In the genomic region with DNA sequence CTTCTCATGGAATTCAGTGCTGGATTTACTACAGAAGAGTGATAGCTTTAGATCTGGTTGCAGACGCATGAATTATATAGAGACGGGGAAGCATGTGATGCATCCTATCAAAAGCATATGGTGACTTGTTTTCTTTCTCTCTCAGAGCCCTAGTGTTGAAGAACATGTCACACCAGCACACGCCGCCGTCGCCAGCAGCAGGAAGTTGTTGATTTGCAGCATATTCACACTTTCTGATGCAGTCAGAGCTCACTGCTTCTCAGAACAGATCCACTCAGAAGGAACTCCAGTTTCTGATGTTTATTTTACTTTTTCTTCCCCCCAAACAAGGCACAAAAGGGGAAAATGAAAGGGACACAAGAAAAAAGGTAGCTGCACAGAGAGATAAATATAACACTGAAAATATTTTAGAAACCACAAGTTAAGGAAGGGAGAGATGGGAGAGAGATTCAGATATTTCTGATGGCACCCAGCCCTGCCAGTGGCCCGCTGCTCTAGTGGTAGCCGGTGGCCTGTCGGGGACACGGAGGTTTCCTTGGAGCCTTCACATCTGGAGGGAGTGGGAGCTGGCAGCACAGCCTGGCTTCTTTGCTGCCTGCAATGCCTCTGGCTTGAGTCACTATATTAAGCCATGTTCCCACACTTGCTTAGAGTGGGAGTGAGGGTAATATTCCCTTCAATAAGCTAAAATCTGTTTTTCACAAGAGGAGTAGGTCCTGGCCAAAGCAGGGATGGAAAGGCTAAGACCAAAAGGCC, we compare ENCODE assay signal across 9 cellular contexts.
DNase-seq lines count a peak whose midpoint lies in the region; ATAC-seq, FAIRE-seq and TF ChIP-seq lines count a peak whose summit lies in the region.
"Had no signal": no experiment of that assay in that cellular context is flagged by ENCODE, and none has a peak within 500 bp of the region (broad histone marks: within the 10 kb centered on the region; RNA-seq: fewer than 3 reads in every experiment).

No MANE protein-coding gene starts in this region.

- H3K4me2 ChIP-seq in SK-N-SH: peak overlapping the region; percentile 6; the same call in 1 of the 2 replicates

- H3K36me3 ChIP-seq in CD8-positive, alpha-beta T cell (ENCODE audit: insufficient read depth, low read length): no peaks in the 10 kb centered on the region
- H3K36me3 ChIP-seq in SK-N-SH (replicated peaks in 1 of 2; ENCODE audit: control insufficient read depth in 1 of 2, insufficient read depth in 2 of 2, low read length in 1 of 2): peaks cover 30 to 85% of the 10 kb centered on the region in 2 experiments
- H3K36me3 ChIP-seq in small intestine (ENCODE audit: control insufficient read depth in 2 of 2, insufficient read depth in 2 of 2, low read length in 2 of 2): no peaks in the 10 kb centered on the region
- H3K36me3 ChIP-seq in SJCRH30: 0 out of 2 replicates have a peak, but pooled peaks cover 3% of the 10 kb centered on the region

- H3K9me3 Mint-ChIP-seq in CD8-positive, alpha-beta T cell: no peaks in the 10 kb centered on the region

- peak; percentile 38 for ATAC-seq in CD8-positive, alpha-beta T cell
- peak; percentile 69 for ATAC-seq in omental fat pad (ENCODE audit: low FRiP score)

- no peaks in the 10 kb centered on the region for H3K36me3 Mint-ChIP-seq in CD8-positive, alpha-beta T cell

- H4K20me1 ChIP-seq in SK-N-SH (ENCODE audit: insufficient read depth): no peaks in the 10 kb centered on the region

- H3K27me3 ChIP-seq in CD8-positive, alpha-beta T cell (ENCODE audit: insufficient read depth, low read length): no peaks in the 10 kb centered on the region
- H3K27me3 ChIP-seq in SK-N-SH (ENCODE audit: insufficient read depth) (no peaks in the 10 kb centered on the region), small intestine (ENCODE audit: control insufficient read depth in 2 of 2, insufficient read depth in 2 of 2, low read length in 2 of 2) (no peaks in the 10 kb centered on the region), SJCRH30 (no peaks in the 10 kb centered on the region)

- no peak for FAIRE-seq in small intestine (lab: Jason Lieb, UNC)

- CTCF ChIA-PET in CD8-positive, alpha-beta T cell (lab: Charles Lee): interaction anchor here (1.7 kb wide), 1 partner anchor 18 kb away, joined by 7 read pairs; no protein-coding TSS in a partner anchor
- CTCF ChIA-PET in SK-N-SH (lab: Yijun Ruan, JAX): no interaction called here

- H3K4me3 ChIP-seq in CD8-positive, alpha-beta T cell (ENCODE audit: low read depth, low read length): no peak overlapping the region
- H3K4me3 ChIP-seq in SK-N-SH (ENCODE audit: low read depth in 2 of 2, low read length in 1 of 2): no peak overlapping the region
- H3K4me3 ChIP-seq in small intestine (ENCODE audit: low read depth in 1 of 2, low read length in 2 of 2): no peak overlapping the region
- no peak overlapping the region for H3K4me3 ChIP-seq in SJCRH30

- no peak for TF ChIP-seq EP300 in SK-N-SH (IDR thresholded peaks at IDR 0.05; ENCODE audit: borderline replicate concordance in 1 of 2, low read depth in 1 of 2, low read length in 1 of 2)

- no peak overlapping the region for H3K4me3 Mint-ChIP-seq in CD8-positive, alpha-beta T cell

- H3K27ac Mint-ChIP-seq in CD8-positive, alpha-beta T cell: peak overlapping the region; percentile 84

- peak in 4 of 7 experiments; percentile 4 to 16 (median 13) for DNase-seq in CD8-positive, alpha-beta T cell
- peak; percentile 22 for DNase-seq in SK-N-SH
- DNase-seq in epidermal melanocyte (ENCODE audit: insufficient read length, low spot score): peak; percentile 44
- no peak for DNase-seq in omental fat pad (ENCODE audit: low spot score)
- DNase-seq in hippocampal formation (lab: John Stamatoyannopoulos, UW): no peak
- DNase-seq in small intestine: no peak
- DNase-seq in SJCRH30: no peak
- no peak for DNase-seq in activated CD4-positive, CD25-positive, alpha-beta regulatory T cell (lab: John Stamatoyannopoulos, UW)
- DNase-seq: KBM-7 had no signal

- no peak for TF ChIP-seq RAD21 in SK-N-SH (IDR thresholded peaks at IDR 0.05; ENCODE audit: low read length)

- H2AFZ ChIP-seq in SK-N-SH (ENCODE audit: low read depth): no peak overlapping the region

- 87% methylated on average over 10 of the region's 10 CpGs for WGBS in SK-N-SH (ENCODE audit: low lambda C conversion rate)
- WGBS in small intestine, 3 donors: 62 to 86% (median 76%) methylated on average over 10 of the region's 10 CpGs

- H3K27ac ChIP-seq in CD8-positive, alpha-beta T cell (ENCODE audit: low read depth, low read length): no peak overlapping the region
- peak overlapping the region; percentile 48 to 88 for H3K27ac ChIP-seq in SK-N-SH (ENCODE audit: low read depth in 2 of 2, low read length in 1 of 2)
- H3K27ac ChIP-seq in small intestine (ENCODE audit: low read depth in 1 of 2, low read length in 1 of 2): no peak overlapping the region
- no peak overlapping the region for H3K27ac ChIP-seq in SJCRH30

- POLR2A ChIA-PET in CD8-positive, alpha-beta T cell (lab: Charles Lee): interaction anchor here (0.8 kb wide), 1 partner anchor 10 kb away, joined by 3 read pairs; no protein-coding TSS in a partner anchor
- POLR2A ChIA-PET in SK-N-SH (lab: Yijun Ruan, JAX): no interaction called here

- H3F3A ChIP-seq in SK-N-SH (replicated peaks; ENCODE audit: insufficient read depth): peaks cover 12% of the 10 kb centered on the region

- H3K4me1 ChIP-seq in CD8-positive, alpha-beta T cell (ENCODE audit: insufficient read depth, low read length): no peaks in the 10 kb centered on the region
- H3K4me1 ChIP-seq in SK-N-SH (ENCODE audit: control insufficient read depth in 1 of 2, insufficient read depth in 2 of 2, low read depth in 1 of 2, low read length in 1 of 2) (peaks cover 9 to 32% of the 10 kb centered on the region in 2 experiments; a peak in 2 of 4 replicates), small intestine (ENCODE audit: control insufficient read depth in 2 of 2, insufficient read depth in 1 of 2, low read depth in 1 of 2, low read length in 1 of 2) (no peaks in the 10 kb centered on the region), SJCRH30 (peaks cover under 1% of the 10 kb centered on the region; the same call in 1 of the 2 replicates)

- H3K79me2 ChIP-seq in SK-N-SH (ENCODE audit: insufficient read depth): peaks cover 29% of the 10 kb centered on the region

- H3K9me3 ChIP-seq in CD8-positive, alpha-beta T cell (ENCODE audit: low read length): no peaks in the 10 kb centered on the region
- H3K9me3 ChIP-seq in SK-N-SH (no peaks in the 10 kb centered on the region), small intestine (ENCODE audit: control insufficient read depth, low read depth) (no peaks in the 10 kb centered on the region), SJCRH30 (replicated peaks) (no peaks in the 10 kb centered on the region)

- no peaks in the 10 kb centered on the region for H3K9me2 ChIP-seq in SK-N-SH

- no peaks in the 10 kb centered on the region for H3K27me3 Mint-ChIP-seq in CD8-positive, alpha-beta T cell (ENCODE audit: low read depth)

- TF ChIP-seq CTCF in CD8-positive, alpha-beta T cell (IDR thresholded peaks at IDR 0.05): no peak
- TF ChIP-seq CTCF in SK-N-SH (IDR thresholded peaks at IDR 0.05) (no peak), omental fat pad (IDR thresholded peaks at IDR 0.05) (no peak)

- peaks cover 12% of the 10 kb centered on the region for H3K4me1 Mint-ChIP-seq in CD8-positive, alpha-beta T cell (ENCODE audit: low read depth)

- intact Hi-C loops in CD8-positive, alpha-beta T cell (cut with DNase I, micrococcal nuclease): loop anchor here in 1 of 2 experiments (10.0 kb wide), 1 partner anchor 54 kb away; no protein-coding TSS in a partner anchor

- no peak overlapping the region; the same call in 1 of the 2 replicates for H3K9ac ChIP-seq in SK-N-SH

TF ChIP-seq in SK-N-SH, 30 proteins besides CTCF, POLR2A, EP300 and RAD21 (continues in another document):
- TF ChIP-seq, protein P1, sequence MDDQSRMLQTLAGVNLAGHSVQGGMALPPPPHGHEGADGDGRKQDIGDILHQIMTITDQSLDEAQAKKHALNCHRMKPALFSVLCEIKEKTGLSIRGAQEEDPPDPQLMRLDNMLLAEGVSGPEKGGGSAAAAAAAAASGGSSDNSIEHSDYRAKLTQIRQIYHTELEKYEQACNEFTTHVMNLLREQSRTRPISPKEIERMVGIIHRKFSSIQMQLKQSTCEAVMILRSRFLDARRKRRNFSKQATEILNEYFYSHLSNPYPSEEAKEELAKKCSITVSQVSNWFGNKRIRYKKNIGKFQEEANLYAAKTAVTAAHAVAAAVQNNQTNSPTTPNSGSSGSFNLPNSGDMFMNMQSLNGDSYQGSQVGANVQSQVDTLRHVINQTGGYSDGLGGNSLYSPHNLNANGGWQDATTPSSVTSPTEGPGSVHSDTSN (IDR thresholded peaks at IDR 0.05): no peak
- TF ChIP-seq FOSL2 (IDR thresholded peaks at IDR 0.05; ENCODE audit: borderline replicate concordance, low read depth) (peak; percentile 21; the same call in 1 of the 2 replicates), TCF12 (IDR thresholded peaks at IDR 0.05) (peak; percentile 23; the same call in 1 of the 2 replicates), GATA2 (CRISPR knock-in tag; IDR thresholded peaks at IDR 0.05) (no peak), ELF1 (IDR thresholded peaks at IDR 0.05) (no peak), FOXJ3 (CRISPR knock-in tag; IDR thresholded peaks at IDR 0.05) (no peak), FOXM1 (IDR thresholded peaks at IDR 0.05; ENCODE audit: low read depth) (no peak), JUND (IDR thresholded peaks at IDR 0.05) (no peak), GABPA (IDR thresholded peaks at IDR 0.05; ENCODE audit: low read depth) (no peak), NRF1 (IDR thresholded peaks at IDR 0.05; ENCODE audit: low read depth, low read length) (no peak)
- TF ChIP-seq, protein P2, sequence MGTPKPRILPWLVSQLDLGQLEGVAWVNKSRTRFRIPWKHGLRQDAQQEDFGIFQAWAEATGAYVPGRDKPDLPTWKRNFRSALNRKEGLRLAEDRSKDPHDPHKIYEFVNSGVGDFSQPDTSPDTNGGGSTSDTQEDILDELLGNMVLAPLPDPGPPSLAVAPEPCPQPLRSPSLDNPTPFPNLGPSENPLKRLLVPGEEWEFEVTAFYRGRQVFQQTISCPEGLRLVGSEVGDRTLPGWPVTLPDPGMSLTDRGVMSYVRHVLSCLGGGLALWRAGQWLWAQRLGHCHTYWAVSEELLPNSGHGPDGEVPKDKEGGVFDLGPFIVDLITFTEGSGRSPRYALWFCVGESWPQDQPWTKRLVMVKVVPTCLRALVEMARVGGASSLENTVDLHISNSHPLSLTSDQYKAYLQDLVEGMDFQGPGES (IDR thresholded peaks at IDR 0.05; ENCODE audit: low read depth, low read length): no peak
- TF ChIP-seq, protein P3, sequence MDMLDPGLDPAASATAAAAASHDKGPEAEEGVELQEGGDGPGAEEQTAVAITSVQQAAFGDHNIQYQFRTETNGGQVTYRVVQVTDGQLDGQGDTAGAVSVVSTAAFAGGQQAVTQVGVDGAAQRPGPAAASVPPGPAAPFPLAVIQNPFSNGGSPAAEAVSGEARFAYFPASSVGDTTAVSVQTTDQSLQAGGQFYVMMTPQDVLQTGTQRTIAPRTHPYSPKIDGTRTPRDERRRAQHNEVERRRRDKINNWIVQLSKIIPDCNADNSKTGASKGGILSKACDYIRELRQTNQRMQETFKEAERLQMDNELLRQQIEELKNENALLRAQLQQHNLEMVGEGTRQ (IDR thresholded peaks at IDR 0.05; ENCODE audit: borderline replicate concordance, low read depth, low read length): no peak

Comparison
In these comparisons a context has a peak if more than half of its experiments do, and no peak if none do; other contexts are left out.
1. DNase-seq: peak in CD8-positive, alpha-beta T cell (4 of 7), SK-N-SH (single experiment) and epidermal melanocyte (single experiment); none in omental fat pad (single experiment), hippocampal formation (0 of 2), small intestine (single experiment), SJCRH30 (0 of 2) and activated CD4-positive, CD25-positive, alpha-beta regulatory T cell (0 of 4).
2. H3K27ac ChIP-seq: peak in SK-N-SH (2 of 2); none in CD8-positive, alpha-beta T cell (single experiment), small intestine (0 of 2) and SJCRH30 (single experiment).